ENCODE assay signal across 1 cellular context in genomic region chr21:42975886-42976608, GRCh38.
A peak's percentile ranks its signal among the peaks of the same experiment; 100 is the strongest.
TF ChIP-seq lines count a peak whose summit lies in the region.

No MANE protein-coding gene starts in this region.

TF ChIP-seq in K562, 482 proteins besides CTCF, POLR2A, EP300 and RAD21 (continued from another document):
- TF ChIP-seq, protein P1, sequence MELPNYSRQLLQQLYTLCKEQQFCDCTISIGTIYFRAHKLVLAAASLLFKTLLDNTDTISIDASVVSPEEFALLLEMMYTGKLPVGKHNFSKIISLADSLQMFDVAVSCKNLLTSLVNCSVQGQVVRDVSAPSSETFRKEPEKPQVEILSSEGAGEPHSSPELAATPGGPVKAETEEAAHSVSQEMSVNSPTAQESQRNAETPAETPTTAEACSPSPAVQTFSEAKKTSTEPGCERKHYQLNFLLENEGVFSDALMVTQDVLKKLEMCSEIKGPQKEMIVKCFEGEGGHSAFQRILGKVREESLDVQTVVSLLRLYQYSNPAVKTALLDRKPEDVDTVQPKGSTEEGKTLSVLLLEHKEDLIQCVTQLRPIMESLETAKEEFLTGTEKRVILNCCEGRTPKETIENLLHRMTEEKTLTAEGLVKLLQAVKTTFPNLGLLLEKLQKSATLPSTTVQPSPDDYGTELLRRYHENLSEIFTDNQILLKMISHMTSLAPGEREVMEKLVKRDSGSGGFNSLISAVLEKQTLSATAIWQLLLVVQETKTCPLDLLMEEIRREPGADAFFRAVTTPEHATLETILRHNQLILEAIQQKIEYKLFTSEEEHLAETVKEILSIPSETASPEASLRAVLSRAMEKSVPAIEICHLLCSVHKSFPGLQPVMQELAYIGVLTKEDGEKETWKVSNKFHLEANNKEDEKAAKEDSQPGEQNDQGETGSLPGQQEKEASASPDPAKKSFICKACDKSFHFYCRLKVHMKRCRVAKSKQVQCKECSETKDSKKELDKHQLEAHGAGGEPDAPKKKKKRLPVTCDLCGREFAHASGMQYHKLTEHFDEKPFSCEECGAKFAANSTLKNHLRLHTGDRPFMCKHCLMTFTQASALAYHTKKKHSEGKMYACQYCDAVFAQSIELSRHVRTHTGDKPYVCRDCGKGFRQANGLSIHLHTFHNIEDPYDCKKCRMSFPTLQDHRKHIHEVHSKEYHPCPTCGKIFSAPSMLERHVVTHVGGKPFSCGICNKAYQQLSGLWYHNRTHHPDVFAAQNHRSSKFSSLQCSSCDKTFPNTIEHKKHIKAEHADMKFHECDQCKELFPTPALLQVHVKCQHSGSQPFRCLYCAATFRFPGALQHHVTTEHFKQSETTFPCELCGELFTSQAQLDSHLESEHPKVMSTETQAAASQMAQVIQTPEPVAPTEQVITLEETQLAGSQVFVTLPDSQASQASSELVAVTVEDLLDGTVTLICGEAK (IDR thresholded peaks at IDR 0.05): 0 out of 2 replicates have a peak, but pooled peaks have one; percentile 3
- TF ChIP-seq, protein P1 (CRISPR knock-in tag; IDR thresholded peaks at IDR 0.05): no peak
- TF ChIP-seq XRCC3 (IDR thresholded peaks at IDR 0.05) (no peak), ZNF174 (CRISPR knock-in tag; IDR thresholded peaks at IDR 0.05) (no peak), LARP7 (IDR thresholded peaks at IDR 0.05) (no peak)
- TF ChIP-seq, protein P2, sequence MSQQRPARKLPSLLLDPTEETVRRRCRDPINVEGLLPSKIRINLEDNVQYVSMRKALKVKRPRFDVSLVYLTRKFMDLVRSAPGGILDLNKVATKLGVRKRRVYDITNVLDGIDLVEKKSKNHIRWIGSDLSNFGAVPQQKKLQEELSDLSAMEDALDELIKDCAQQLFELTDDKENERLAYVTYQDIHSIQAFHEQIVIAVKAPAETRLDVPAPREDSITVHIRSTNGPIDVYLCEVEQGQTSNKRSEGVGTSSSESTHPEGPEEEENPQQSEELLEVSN (IDR thresholded peaks at IDR 0.05; ENCODE audit: borderline replicate concordance in 1 of 2, extremely low read depth in 1 of 2, insufficient read depth in 1 of 2, insufficient read length in 1 of 2, low read depth in 1 of 2, low read length in 1 of 2, poor library complexity in 1 of 2, severe bottlenecking in 1 of 2): no peak
